7 cellular contexts compared by ENCODE assay signal in the genomic region with DNA sequence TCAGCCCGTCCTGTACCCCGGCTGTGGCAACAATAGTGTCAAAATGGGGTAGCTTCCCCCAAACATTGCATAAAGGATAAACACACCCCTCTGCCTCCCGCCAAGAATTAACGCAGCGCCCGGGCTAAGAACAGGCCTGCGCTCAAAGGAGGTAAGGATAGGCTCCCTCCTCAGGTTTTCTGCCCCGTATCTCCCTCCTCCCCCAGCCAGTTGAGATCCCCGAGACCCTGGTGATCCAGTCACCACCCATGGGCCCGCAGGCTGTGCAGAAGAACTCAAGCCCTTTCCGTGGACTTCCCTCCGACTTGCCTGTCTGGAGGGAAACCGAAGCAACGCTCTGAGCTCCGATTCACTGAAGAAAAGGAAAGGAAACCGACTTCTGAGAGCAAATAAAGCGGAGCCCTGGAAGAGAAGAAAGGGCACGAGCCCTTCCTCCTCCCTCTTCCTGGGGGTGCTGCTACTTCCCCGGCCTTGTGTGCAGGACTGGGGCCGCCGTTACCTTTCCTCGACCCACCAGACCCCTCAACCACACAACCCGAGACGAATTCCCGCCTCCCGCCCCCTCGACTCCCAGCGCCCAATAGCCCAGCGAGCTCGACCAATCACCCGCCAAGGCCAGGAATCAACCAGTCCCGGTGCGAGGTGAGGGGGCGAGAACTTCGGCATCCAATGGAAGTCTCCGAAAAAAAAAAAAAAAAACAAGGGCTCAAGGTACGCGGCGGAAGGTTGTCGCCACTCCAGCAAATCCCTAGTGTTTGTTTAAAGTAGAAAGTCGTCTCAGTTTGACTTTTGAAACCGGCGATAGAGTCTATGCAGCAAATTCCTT. TPM values are rescaled to one million over a fixed set of nuclear protein-coding genes. Genes with fewer than 3 reads are reported as not detected.
DNase-seq lines count a peak whose midpoint lies in the region; ATAC-seq, FAIRE-seq and TF ChIP-seq lines count a peak whose summit lies in the region.

Gene BRIP1 (minus strand): TSS at position 554 of the 826 bp plus-strand sequence. CDS start 1,989 bp downstream, outside the sequence.

- H3K4me1 Mint-ChIP-seq in T-helper 2 cell treated with Interferon-gamma antibody and Interleukin-4, amounts not matched to agents 5 μg/mL and 100 μg/mL, for 36 hours (ENCODE audit: low read depth) = peaks cover 30% of the 10 kb centered on the region
- H3K4me1 Mint-ChIP-seq in astrocyte (ENCODE audit: low read depth, unreplicated experiment) = peaks cover 19% of the 10 kb centered on the region

- DNase-seq in GM18507 (ENCODE audit: extremely low spot score, insufficient read length, low read depth) = peak; percentile 89
- peak; percentile 84 for DNase-seq in NCI-H2029 (lab: John Stamatoyannopoulos, UW)
- peak; percentile 89 for DNase-seq in T-helper 2 cell treated with Interferon-gamma antibody and Interleukin-4, amounts not matched to agents 5 μg/mL and 100 μg/mL, for 36 hours (ENCODE audit: low spot score)
- DNase-seq in astrocyte (ENCODE audit: low read depth) = peak; percentile 91
- peak; percentile 59 to 77 for DNase-seq in hippocampal formation (lab: John Stamatoyannopoulos, UW)
- DNase-seq in retina = peak; percentile 93

- H3K36me3 ChIP-seq in astrocyte (ENCODE audit: insufficient read depth, low read length) = peaks cover 10% of the 10 kb centered on the region

- H3K4me1 ChIP-seq in astrocyte (ENCODE audit: insufficient read depth, low read length) = peaks cover 11% of the 10 kb centered on the region

- no peaks in the 10 kb centered on the region for H3K9me3 ChIP-seq in astrocyte (ENCODE audit: insufficient read depth, low read depth, low read length)

- H3K36me3 Mint-ChIP-seq in T-helper 2 cell treated with Interferon-gamma antibody and Interleukin-4, amounts not matched to agents 5 μg/mL and 100 μg/mL, for 36 hours (ENCODE audit: low read depth) = peaks cover 10% of the 10 kb centered on the region
- H3K36me3 Mint-ChIP-seq in astrocyte (ENCODE audit: low read depth, unreplicated experiment) = no peaks in the 10 kb centered on the region

- peak within 1 kb of the TSS; percentile 96 for H3K4me2 ChIP-seq in astrocyte (ENCODE audit: low read length)

- peaks cover 47% of the 10 kb centered on the region for H3K79me2 ChIP-seq in astrocyte (ENCODE audit: insufficient read depth, low read length)

- H3K27ac ChIP-seq in astrocyte (ENCODE audit: low read depth, low read length) = peak within 1 kb of the TSS; percentile 91

- H3K27ac Mint-ChIP-seq in T-helper 2 cell treated with Interferon-gamma antibody and Interleukin-4, amounts not matched to agents 5 μg/mL and 100 μg/mL, for 36 hours = peak within 1 kb of the TSS; percentile 95
- peak within 1 kb of the TSS; percentile 75 for H3K27ac Mint-ChIP-seq in astrocyte (ENCODE audit: unreplicated experiment)

- no peaks in the 10 kb centered on the region for H4K20me1 ChIP-seq in astrocyte (ENCODE audit: insufficient read depth, low read length)

- H3K9ac ChIP-seq in astrocyte (ENCODE audit: low read length) = peak within 1 kb of the TSS; percentile 94

- peak within 1 kb of the TSS; percentile 91 for H2AFZ ChIP-seq in astrocyte (ENCODE audit: low read depth, low read length)

- TF ChIP-seq CTCF in astrocyte (IDR thresholded peaks at IDR 0.05; ENCODE audit: insufficient read depth, low read depth, low read length) = no peak

- H3K4me3 Mint-ChIP-seq in T-helper 2 cell treated with Interferon-gamma antibody and Interleukin-4, amounts not matched to agents 5 μg/mL and 100 μg/mL, for 36 hours = peak within 1 kb of the TSS; percentile 99
- H3K4me3 Mint-ChIP-seq in astrocyte (ENCODE audit: unreplicated experiment) = peak within 1 kb of the TSS; percentile 97

- no peaks in the 10 kb centered on the region for H3K9me3 Mint-ChIP-seq in T-helper 2 cell treated with Interferon-gamma antibody and Interleukin-4, amounts not matched to agents 5 μg/mL and 100 μg/mL, for 36 hours
- no peaks in the 10 kb centered on the region for H3K9me3 Mint-ChIP-seq in astrocyte (ENCODE audit: unreplicated experiment)

- FAIRE-seq in GM18507 (lab: Jason Lieb, UNC) (peak; percentile 95), astrocyte (lab: Jason Lieb, UNC) (no peak)

- ATAC-seq in HG02981 (IDR thresholded peaks at IDR 0.05; ENCODE audit: unreplicated experiment) = peak; percentile 97

- no peaks in the 10 kb centered on the region for H3K27me3 Mint-ChIP-seq in T-helper 2 cell treated with Interferon-gamma antibody and Interleukin-4, amounts not matched to agents 5 μg/mL and 100 μg/mL, for 36 hours (ENCODE audit: low read depth)
- no peaks in the 10 kb centered on the region for H3K27me3 Mint-ChIP-seq in astrocyte (ENCODE audit: low read depth, unreplicated experiment)

- H3K27me3 ChIP-seq in astrocyte (ENCODE audit: insufficient read depth, low read length) = no peaks in the 10 kb centered on the region

- H3K4me3 ChIP-seq in astrocyte (ENCODE audit: insufficient read depth, low read depth, low read length) = peak within 1 kb of the TSS; percentile 97

RNA-seq across cellular contexts. Expression of gene BRIP1, which starts in this region (rescaled TPM):
- 3.2 and 6.4 TPM in 2 replicates for total RNA-seq in astrocyte

Comparison
In these comparisons a context has a peak if more than half of its experiments do, and no peak if none do; other contexts are left out.
1. Peak in every context shown above with its lines: DNase-seq, ATAC-seq, H3K4me3 ChIP-seq and H3K27ac ChIP-seq.